Comparison of ENCODE assay signal across 1 cellular context in the genomic region with DNA sequence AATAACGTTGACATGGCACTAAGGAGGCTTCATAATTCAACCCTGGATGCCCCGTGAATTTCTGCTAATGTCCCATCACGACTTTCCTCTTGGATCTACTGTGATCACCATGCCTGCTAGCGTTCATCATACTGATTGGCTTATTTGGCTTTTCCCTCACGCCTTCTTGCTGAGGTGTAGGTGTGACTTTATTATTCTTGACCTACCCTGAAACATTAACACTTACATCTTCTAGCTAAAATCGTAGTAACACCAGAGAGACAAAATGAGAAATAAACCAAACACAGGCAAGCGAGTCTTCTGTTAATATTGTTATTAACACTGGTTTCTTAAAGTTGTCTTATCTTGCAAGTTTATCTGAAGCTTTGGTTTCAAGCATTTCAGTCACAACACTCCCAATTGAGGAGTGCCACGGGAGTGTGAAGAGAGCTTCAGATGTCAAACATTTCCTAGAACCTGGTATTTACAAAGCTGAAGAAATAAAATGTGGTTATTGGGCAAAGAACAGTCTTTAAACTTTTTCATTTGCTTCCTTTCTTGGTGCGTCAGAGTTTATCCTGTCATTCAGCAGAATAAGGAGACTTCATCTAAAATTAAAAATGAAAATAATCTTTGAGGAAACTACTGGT.
TF ChIP-seq lines count a peak whose summit lies in the region.

No MANE protein-coding gene starts in this region.

TF ChIP-seq in SK-N-SH, 30 proteins besides CTCF, POLR2A, EP300 and RAD21:
- TF ChIP-seq FOXJ3 (CRISPR knock-in tag; IDR thresholded peaks at IDR 0.05) (no peak), RXRA (IDR thresholded peaks at IDR 0.05; ENCODE audit: borderline replicate concordance, low read depth) (no peak), TAF1 (IDR thresholded peaks at IDR 0.05; ENCODE audit: borderline replicate concordance, low read depth, low read length) (no peak), POLR2AphosphoS5 (IDR thresholded peaks at IDR 0.05; ENCODE audit: low read depth, low read length) (no peak), YY1 (IDR thresholded peaks at IDR 0.05; ENCODE audit: low read depth) (no peak), RFX5 (IDR thresholded peaks at IDR 0.05; ENCODE audit: low read length) (no peak)
- TF ChIP-seq, protein P1, sequence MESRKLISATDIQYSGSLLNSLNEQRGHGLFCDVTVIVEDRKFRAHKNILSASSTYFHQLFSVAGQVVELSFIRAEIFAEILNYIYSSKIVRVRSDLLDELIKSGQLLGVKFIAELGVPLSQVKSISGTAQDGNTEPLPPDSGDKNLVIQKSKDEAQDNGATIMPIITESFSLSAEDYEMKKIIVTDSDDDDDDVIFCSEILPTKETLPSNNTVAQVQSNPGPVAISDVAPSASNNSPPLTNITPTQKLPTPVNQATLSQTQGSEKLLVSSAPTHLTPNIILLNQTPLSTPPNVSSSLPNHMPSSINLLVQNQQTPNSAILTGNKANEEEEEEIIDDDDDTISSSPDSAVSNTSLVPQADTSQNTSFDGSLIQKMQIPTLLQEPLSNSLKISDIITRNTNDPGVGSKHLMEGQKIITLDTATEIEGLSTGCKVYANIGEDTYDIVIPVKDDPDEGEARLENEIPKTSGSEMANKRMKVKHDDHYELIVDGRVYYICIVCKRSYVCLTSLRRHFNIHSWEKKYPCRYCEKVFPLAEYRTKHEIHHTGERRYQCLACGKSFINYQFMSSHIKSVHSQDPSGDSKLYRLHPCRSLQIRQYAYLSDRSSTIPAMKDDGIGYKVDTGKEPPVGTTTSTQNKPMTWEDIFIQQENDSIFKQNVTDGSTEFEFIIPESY (IDR thresholded peaks at IDR 0.05; ENCODE audit: borderline replicate concordance, low read depth), result no peak
- TF ChIP-seq, protein P2, sequence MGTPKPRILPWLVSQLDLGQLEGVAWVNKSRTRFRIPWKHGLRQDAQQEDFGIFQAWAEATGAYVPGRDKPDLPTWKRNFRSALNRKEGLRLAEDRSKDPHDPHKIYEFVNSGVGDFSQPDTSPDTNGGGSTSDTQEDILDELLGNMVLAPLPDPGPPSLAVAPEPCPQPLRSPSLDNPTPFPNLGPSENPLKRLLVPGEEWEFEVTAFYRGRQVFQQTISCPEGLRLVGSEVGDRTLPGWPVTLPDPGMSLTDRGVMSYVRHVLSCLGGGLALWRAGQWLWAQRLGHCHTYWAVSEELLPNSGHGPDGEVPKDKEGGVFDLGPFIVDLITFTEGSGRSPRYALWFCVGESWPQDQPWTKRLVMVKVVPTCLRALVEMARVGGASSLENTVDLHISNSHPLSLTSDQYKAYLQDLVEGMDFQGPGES (IDR thresholded peaks at IDR 0.05; ENCODE audit: low read depth, low read length), result no peak
- TF ChIP-seq, protein P3, sequence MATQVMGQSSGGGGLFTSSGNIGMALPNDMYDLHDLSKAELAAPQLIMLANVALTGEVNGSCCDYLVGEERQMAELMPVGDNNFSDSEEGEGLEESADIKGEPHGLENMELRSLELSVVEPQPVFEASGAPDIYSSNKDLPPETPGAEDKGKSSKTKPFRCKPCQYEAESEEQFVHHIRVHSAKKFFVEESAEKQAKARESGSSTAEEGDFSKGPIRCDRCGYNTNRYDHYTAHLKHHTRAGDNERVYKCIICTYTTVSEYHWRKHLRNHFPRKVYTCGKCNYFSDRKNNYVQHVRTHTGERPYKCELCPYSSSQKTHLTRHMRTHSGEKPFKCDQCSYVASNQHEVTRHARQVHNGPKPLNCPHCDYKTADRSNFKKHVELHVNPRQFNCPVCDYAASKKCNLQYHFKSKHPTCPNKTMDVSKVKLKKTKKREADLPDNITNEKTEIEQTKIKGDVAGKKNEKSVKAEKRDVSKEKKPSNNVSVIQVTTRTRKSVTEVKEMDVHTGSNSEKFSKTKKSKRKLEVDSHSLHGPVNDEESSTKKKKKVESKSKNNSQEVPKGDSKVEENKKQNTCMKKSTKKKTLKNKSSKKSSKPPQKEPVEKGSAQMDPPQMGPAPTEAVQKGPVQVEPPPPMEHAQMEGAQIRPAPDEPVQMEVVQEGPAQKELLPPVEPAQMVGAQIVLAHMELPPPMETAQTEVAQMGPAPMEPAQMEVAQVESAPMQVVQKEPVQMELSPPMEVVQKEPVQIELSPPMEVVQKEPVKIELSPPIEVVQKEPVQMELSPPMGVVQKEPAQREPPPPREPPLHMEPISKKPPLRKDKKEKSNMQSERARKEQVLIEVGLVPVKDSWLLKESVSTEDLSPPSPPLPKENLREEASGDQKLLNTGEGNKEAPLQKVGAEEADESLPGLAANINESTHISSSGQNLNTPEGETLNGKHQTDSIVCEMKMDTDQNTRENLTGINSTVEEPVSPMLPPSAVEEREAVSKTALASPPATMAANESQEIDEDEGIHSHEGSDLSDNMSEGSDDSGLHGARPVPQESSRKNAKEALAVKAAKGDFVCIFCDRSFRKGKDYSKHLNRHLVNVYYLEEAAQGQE (IDR thresholded peaks at IDR 0.05; ENCODE audit: low read depth, low read length), result no peak
